In genomic region chr4:101186558-101187184, GRCh38 we compare ENCODE assay signal across 22 cellular contexts.
"Had no signal": no experiment of that assay in that cellular context is flagged by ENCODE, and none has a peak within 500 bp of the region (broad histone marks: within the 10 kb centered on the region; RNA-seq: fewer than 3 reads in every experiment).

No MANE protein-coding gene starts in this region.

- H3K9me3 ChIP-seq: adrenal gland, breast epithelium, esophagus muscularis mucosa, heart right ventricle, prostate gland, right atrium auricular region, suprapubic skin, transverse colon had no signal

- H3K27ac Mint-ChIP-seq: activated naive CD4-positive, alpha-beta T cell treated with anti-CD3 and anti-CD28 coated beads, Interleukin-2, amount 50 U/mL, for 72 hours; stimulated activated naive CD8-positive, alpha-beta T cell treated with anti-CD3 and anti-CD28 coated beads, Interleukin-15, amount 100 ng/mL, for 72 hours; T-helper 2 cell treated with Interferon-gamma antibody and Interleukin-4, amounts not matched to agents 5 μg/mL and 100 μg/mL, for 36 hours had no signal

- DNase-seq: activated CD4-positive, alpha-beta T cell treated with anti-CD3 and anti-CD28 coated beads, Interleukin-2, amount 50 U/mL, for 1 hour; activated CD4-positive, CD25-positive, alpha-beta regulatory T cell treated with anti-CD3 and anti-CD28 coated beads, Interleukin-2, amount 50 U/mL, for 72 hours; activated CD8-positive, alpha-beta memory T cell treated with anti-CD3 and anti-CD28 coated beads, Interleukin-2, amount 50 U/mL, for 4 hours; activated gamma-delta T cell; adrenal gland; cortex of kidney; effector CD4-positive, alpha-beta T cell; heart right ventricle; left lung; stimulated activated CD4-positive, alpha-beta T cell treated with anti-CD3 and anti-CD28 coated beads, Interleukin-12 subunit alpha, Interleukin-12 subunit beta, amount 100 ng/mL, for 4 hours; stimulated activated CD4-positive, alpha-beta T cell treated with anti-CD3 and anti-CD28 coated beads, Interleukin-2, amount 100 ng/mL, for 24 hours; stimulated activated naive CD8-positive, alpha-beta T cell treated with anti-CD3 and anti-CD28 coated beads, Interleukin-15, amount 100 ng/mL, for 72 hours; transverse colon had no signal

- ATAC-seq: activated naive CD4-positive, alpha-beta T cell treated with anti-CD3 and anti-CD28 coated beads, Interleukin-2, amount 50 U/mL, for 72 hours; heart right ventricle; left lung; stimulated activated naive CD8-positive, alpha-beta T cell treated with anti-CD3 and anti-CD28 coated beads, Interleukin-15, amount 100 ng/mL, for 72 hours had no signal

- H3K27ac ChIP-seq: adrenal gland, esophagus muscularis mucosa, heart right ventricle, left lung, prostate gland, right atrium auricular region, suprapubic skin, transverse colon had no signal

- H3K36me3 ChIP-seq: adrenal gland, breast epithelium, esophagus muscularis mucosa, left lung, prostate gland, right atrium auricular region, transverse colon had no signal

- H3K9me3 Mint-ChIP-seq: activated naive CD4-positive, alpha-beta T cell treated with anti-CD3 and anti-CD28 coated beads, Interleukin-2, amount 50 U/mL, for 72 hours had no signal

- H3K27me3 Mint-ChIP-seq: stimulated activated naive CD8-positive, alpha-beta T cell treated with anti-CD3 and anti-CD28 coated beads, Interleukin-15, amount 100 ng/mL, for 72 hours had no signal

- H3K4me3 Mint-ChIP-seq: stimulated activated naive CD8-positive, alpha-beta T cell treated with anti-CD3 and anti-CD28 coated beads, Interleukin-15, amount 100 ng/mL, for 72 hours; T-helper 2 cell treated with Interferon-gamma antibody and Interleukin-4, amounts not matched to agents 5 μg/mL and 100 μg/mL, for 36 hours had no signal

- H3K27me3 ChIP-seq: adrenal gland, breast epithelium, esophagus muscularis mucosa, heart right ventricle, left lung, right atrium auricular region, suprapubic skin, transverse colon had no signal

- FAIRE-seq: astrocyte, endothelial cell of umbilical vein had no signal

- H3K4me3 ChIP-seq: adrenal gland, breast epithelium, esophagus muscularis mucosa, heart right ventricle, left lung, prostate gland, right atrium auricular region, suprapubic skin, transverse colon had no signal
